Comparison of ENCODE assay signal across 16 cellular contexts in genomic region chr10:62626817-62627216, GRCh38.
DNase-seq lines count a peak whose midpoint lies in the region; ATAC-seq, FAIRE-seq and TF ChIP-seq lines count a peak whose summit lies in the region.
"Had no signal": no experiment of that assay in that cellular context is flagged by ENCODE, and none has a peak within 500 bp of the region (broad histone marks: within the 10 kb centered on the region; RNA-seq: fewer than 3 reads in every experiment).

No MANE protein-coding gene starts in this region.

- H3K79me2 ChIP-seq in astrocyte (ENCODE audit: insufficient read depth, low read length): no peaks in the 10 kb centered on the region

- peak; percentile 12 for DNase-seq in DMS53 (lab: John Stamatoyannopoulos, UW)
- DNase-seq in DMS53 treated with DMSO at 0.1 percent for 48 hours (lab: John Stamatoyannopoulos, UW; ENCODE audit: unreplicated experiment): no peak
- DNase-seq in astrocyte (ENCODE audit: low read depth): peak; percentile 46
- no peak for DNase-seq in mesenchymal stem cell
- no peak for DNase-seq in spleen
- DNase-seq: activated CD4-positive, alpha-beta T cell treated with anti-CD3 and anti-CD28 coated beads, Interleukin-2, amount 50 U/mL, for 4 hours; Calu3; heart left ventricle; NCI-H1694; upper lobe of left lung had no signal

- H4K8ac ChIP-seq in mesenchymal stem cell (ENCODE audit: low read length): no peak overlapping the region

- no peak overlapping the region for H3K14ac ChIP-seq in mesenchymal stem cell (ENCODE audit: low read length in 2 of 2)

- H3K4me2 ChIP-seq in astrocyte (ENCODE audit: low read length): peak overlapping the region; percentile 61
- H3K4me2 ChIP-seq in mesenchymal stem cell (ENCODE audit: low read length, poor library complexity, severe bottlenecking): no peak overlapping the region

- H3K18ac ChIP-seq in mesenchymal stem cell (ENCODE audit: low read depth in 1 of 2, low read length in 2 of 2): no peak overlapping the region

- H3K4me3 ChIP-seq in HUES48 (ENCODE audit: low read depth, low read length) (0 out of 2 replicates have a peak overlapping the region, but pooled peaks have one; percentile 33), astrocyte (ENCODE audit: insufficient read depth, low read depth, low read length) (no peak overlapping the region), mesenchymal stem cell (ENCODE audit: insufficient read depth in 1 of 2, low read depth in 1 of 2, low read length in 2 of 2) (no peak overlapping the region), spleen (no peak overlapping the region)
- H3K4me3 ChIP-seq: HAP-1, heart left ventricle, SK-N-MC, upper lobe of left lung had no signal

- H3K23ac ChIP-seq in mesenchymal stem cell (ENCODE audit: low read length in 2 of 2): no peak overlapping the region

- H3K9me3 ChIP-seq in HUES48 (ENCODE audit: control insufficient read depth, insufficient read depth, low read length) (no peaks in the 10 kb centered on the region), astrocyte (ENCODE audit: insufficient read depth, low read depth, low read length) (no peaks in the 10 kb centered on the region), mesenchymal stem cell (ENCODE audit: control insufficient read depth, low read length) (no peaks in the 10 kb centered on the region), spleen (no peaks in the 10 kb centered on the region)
- H3K9me3 ChIP-seq: HAP-1, heart left ventricle, upper lobe of left lung had no signal

- no peaks in the 10 kb centered on the region for H3K36me3 Mint-ChIP-seq in astrocyte (ENCODE audit: low read depth, unreplicated experiment)

- H3K27ac ChIP-seq in HUES48 (ENCODE audit: low read depth, low read length): peak overlapping the region; percentile 28
- no peak overlapping the region for H3K27ac ChIP-seq in astrocyte (ENCODE audit: low read depth, low read length)
- H3K27ac ChIP-seq in mesenchymal stem cell (ENCODE audit: low read length, poor library complexity, severe bottlenecking): no peak overlapping the region
- H3K27ac ChIP-seq in spleen: no peak overlapping the region
- H3K27ac ChIP-seq: 22Rv1, heart left ventricle, SK-N-MC, upper lobe of left lung had no signal

- TF ChIP-seq CTCF in astrocyte (IDR thresholded peaks at IDR 0.05; ENCODE audit: insufficient read depth, low read depth, low read length): no peak
- TF ChIP-seq CTCF in spleen (IDR thresholded peaks at IDR 0.05 in 8 of 11, conservative IDR thresholded peaks at IDR 0.05 in 3 of 11): no peak

- no peak overlapping the region for H2BK12ac ChIP-seq in mesenchymal stem cell (ENCODE audit: low read length in 2 of 2)

- intact Hi-C loops in spleen (cut with DNase I; ENCODE audit: low total_unique reads): no loop called here

- H3K36me3 ChIP-seq in HUES48 (ENCODE audit: control insufficient read depth, insufficient read depth, low read length) (no peaks in the 10 kb centered on the region), astrocyte (ENCODE audit: insufficient read depth, low read length) (no peaks in the 10 kb centered on the region), mesenchymal stem cell (ENCODE audit: control insufficient read depth in 1 of 2, insufficient read depth in 2 of 2, low read depth in 1 of 2, low read length in 2 of 2) (no peaks in the 10 kb centered on the region), spleen (no peaks in the 10 kb centered on the region)
- H3K36me3 ChIP-seq: HAP-1, heart left ventricle, upper lobe of left lung had no signal

- peaks cover 30% of the 10 kb centered on the region for H3K4me1 Mint-ChIP-seq in astrocyte (ENCODE audit: low read depth, unreplicated experiment)

- no peaks in the 10 kb centered on the region for H3K27me3 ChIP-seq in HUES48 (ENCODE audit: control insufficient read depth, insufficient read depth, low read length)
- H3K27me3 ChIP-seq in astrocyte (ENCODE audit: insufficient read depth, low read length): no peaks in the 10 kb centered on the region
- H3K27me3 ChIP-seq in mesenchymal stem cell (ENCODE audit: control insufficient read depth in 1 of 2, insufficient read depth in 1 of 2, low read length in 2 of 2): no peaks in the 10 kb centered on the region
- no peaks in the 10 kb centered on the region for H3K27me3 ChIP-seq in spleen (replicated peaks in 1 of 7)
- H3K27me3 ChIP-seq: heart left ventricle, upper lobe of left lung had no signal

- ATAC-seq in HG02938 (IDR thresholded peaks at IDR 0.05; ENCODE audit: unreplicated experiment) (no peak), HG02870 (IDR thresholded peaks at IDR 0.05; ENCODE audit: unreplicated experiment) (no peak)
- ATAC-seq: heart left ventricle had no signal

- H3K9me3 Mint-ChIP-seq in astrocyte (ENCODE audit: unreplicated experiment): no peaks in the 10 kb centered on the region

- no peak overlapping the region for H2BK120ac ChIP-seq in mesenchymal stem cell (ENCODE audit: low read depth, low read length)

- H3K79me1 ChIP-seq in mesenchymal stem cell (replicated peaks; ENCODE audit: low read length, poor library complexity, severe bottlenecking): no peaks in the 10 kb centered on the region

- H3K9ac ChIP-seq in HUES48 (ENCODE audit: low read depth, low read length) (no peak overlapping the region), astrocyte (ENCODE audit: low read length) (no peak overlapping the region), mesenchymal stem cell (ENCODE audit: low read length) (peak overlapping the region; percentile 36)

- no peak for TF ChIP-seq POLR2A in spleen (IDR thresholded peaks at IDR 0.05)

- H4K91ac ChIP-seq in mesenchymal stem cell (ENCODE audit: low read length): no peak overlapping the region

- no peaks in the 10 kb centered on the region for H3K27me3 Mint-ChIP-seq in astrocyte (ENCODE audit: low read depth, unreplicated experiment)

- no peak overlapping the region for H3K4me3 Mint-ChIP-seq in astrocyte (ENCODE audit: unreplicated experiment)

- no peak overlapping the region for H2BK15ac ChIP-seq in mesenchymal stem cell (ENCODE audit: low read depth, poor library complexity, severe bottlenecking)

- no peak overlapping the region for H3K4ac ChIP-seq in mesenchymal stem cell (ENCODE audit: low read depth in 1 of 2, low read length in 2 of 2)

- WGBS in mesenchymal stem cell: 40% methylated on average over 2 of the region's 2 CpGs
- WGBS in spleen, 5 donors: 46 to 62% (median 51%) methylated on average over 2 of the region's 2 CpGs

- H3K4me1 ChIP-seq in HUES48 (ENCODE audit: control insufficient read depth, insufficient read depth, low read length) (peaks cover 30% of the 10 kb centered on the region), astrocyte (ENCODE audit: insufficient read depth, low read length) (peaks cover 12% of the 10 kb centered on the region), mesenchymal stem cell (ENCODE audit: control insufficient read depth, insufficient read depth, low read depth, low read length) (peaks cover 4% of the 10 kb centered on the region), spleen (peaks cover 0 to 33% (median 11%) of the 10 kb centered on the region in 6 donors)

- H2AK5ac ChIP-seq in mesenchymal stem cell (ENCODE audit: low read length, severe bottlenecking): no peak overlapping the region

- no peaks in the 10 kb centered on the region for H4K20me1 ChIP-seq in astrocyte (ENCODE audit: insufficient read depth, low read length)

- H2AFZ ChIP-seq in astrocyte (ENCODE audit: low read depth, low read length) (no peak overlapping the region), mesenchymal stem cell (ENCODE audit: low read depth, low read length) (no peak overlapping the region)

- H2BK5ac ChIP-seq in mesenchymal stem cell (ENCODE audit: low read depth, low read length, poor library complexity, severe bottlenecking): no peak overlapping the region

- FAIRE-seq in astrocyte (lab: Jason Lieb, UNC): no peak

- peak overlapping the region; percentile 85 for H3K27ac Mint-ChIP-seq in astrocyte (ENCODE audit: unreplicated experiment)

Comparison
In these comparisons a context has a peak if more than half of its experiments do, and no peak if none do; other contexts are left out.
1. DNase-seq: peak in DMS53 (single experiment) and astrocyte (single experiment); none in DMS53 treated with DMSO at 0.1 percent for 48 hours (single experiment), mesenchymal stem cell (single experiment) and spleen (single experiment).